8 cellular contexts compared by ENCODE assay signal in genomic region chr20:52312131-52312729, GRCh38.
DNase-seq lines count a peak whose midpoint lies in the region; ATAC-seq, FAIRE-seq and TF ChIP-seq lines count a peak whose summit lies in the region.

No MANE protein-coding gene starts in this region.

- no peaks in the 10 kb centered on the region for H4K20me1 ChIP-seq in keratinocyte (ENCODE audit: control insufficient read depth, extremely low read depth, insufficient read depth, low read length)

- no peak overlapping the region for H3K27ac ChIP-seq in AG04450 (ENCODE audit: low read depth, low read length)
- H3K27ac ChIP-seq in breast epithelium = no peak overlapping the region
- H3K27ac ChIP-seq in keratinocyte (ENCODE audit: control insufficient read depth, insufficient read depth, low read length) = no peak overlapping the region

- POLR2A ChIA-PET in AG04450 (lab: Yijun Ruan, JAX) = interaction anchor here (1.1 kb wide), 1 partner anchor 1236 kb away, joined by 3 read pairs; no protein-coding TSS in a partner anchor

- peak; percentile 80 for TF ChIP-seq CTCF in AG04450 (IDR thresholded peaks at IDR 0.05; ENCODE audit: low read depth, low read length)
- TF ChIP-seq CTCF in GM13977 (IDR thresholded peaks at IDR 0.05; ENCODE audit: extremely low read depth, insufficient read depth, missing control alignments) = peak; percentile 74
- peak in 2 of 3 donors; percentile 62 to 64 for TF ChIP-seq CTCF in breast epithelium (IDR thresholded peaks at IDR 0.05)
- peak; percentile 60 to 74 (median 64) for TF ChIP-seq CTCF in keratinocyte (optimal IDR thresholded peaks at IDR 0.05 in 1 of 3, IDR thresholded peaks at IDR 0.05 in 1 of 3, conservative IDR thresholded peaks at IDR 0.05 in 1 of 3; ENCODE audit: extremely low read depth in 1 of 3, insufficient read depth in 2 of 3, low read length in 3 of 3)

- H2AFZ ChIP-seq in keratinocyte (ENCODE audit: control insufficient read depth, low read length) = no peak overlapping the region

- CTCF ChIA-PET in AG04450 (lab: Charles Lee) = interaction anchor here (0.5 to 4.2 kb wide), 61 partner anchors 9 to 1750 kb away, joined by 3 to 70 read pairs (median 4); no protein-coding TSS in a partner anchor

- FAIRE-seq in keratinocyte (lab: Jason Lieb, UNC) = peak; percentile 58

- no peak for TF ChIP-seq POLR2A in breast epithelium (IDR thresholded peaks at IDR 0.05)

- dilution Hi-C loops in keratinocyte (cut with MboI; ENCODE audit: extremely low pct_ligation_motif_present, low sequenced_read_pairs) = no loop called here

- no peaks in the 10 kb centered on the region for H3K27me3 ChIP-seq in AG04450 (ENCODE audit: control insufficient read depth, insufficient read depth, low read length)
- no peaks in the 10 kb centered on the region for H3K27me3 ChIP-seq in breast epithelium
- no peaks in the 10 kb centered on the region for H3K27me3 ChIP-seq in keratinocyte (ENCODE audit: control insufficient read depth, extremely low read depth, insufficient read depth, low read length)

- H3K9me3 ChIP-seq in AG04450 (ENCODE audit: control insufficient read depth, insufficient read depth, low read length) (no peaks in the 10 kb centered on the region), breast epithelium (no peaks in the 10 kb centered on the region), keratinocyte (ENCODE audit: control insufficient read depth, low read depth, low read length) (no peaks in the 10 kb centered on the region)

- peak; percentile 16 for DNase-seq in AG04450 (ENCODE audit: low read depth, low spot score)
- peak; percentile 37 for DNase-seq in GM13977 (ENCODE audit: low spot score)
- DNase-seq in NCI-H146 (lab: John Stamatoyannopoulos, UW) = peak; percentile 31
- DNase-seq in SW480 (ENCODE audit: low spot score) = peak; percentile 77
- DNase-seq in breast epithelium (ENCODE audit: low spot score in 2 of 2) = peak in 1 of 2 donors; percentile 27
- DNase-seq in keratinocyte (ENCODE audit: low read depth, low spot score) = peak; percentile 5
- peak; percentile 24 to 39 for DNase-seq in stimulated activated CD4-positive, alpha-beta T cell treated with anti-CD3 and anti-CD28 coated beads, Interleukin-4, amount 100 ng/mL, for 4 hours

- no peaks in the 10 kb centered on the region for H3K36me3 ChIP-seq in breast epithelium
- H3K36me3 ChIP-seq in keratinocyte (ENCODE audit: control insufficient read depth in 2 of 2, extremely low read depth in 1 of 2, insufficient read depth in 2 of 2, low read length in 2 of 2) = no peaks in the 10 kb centered on the region

- no peak overlapping the region for H3K4me3 ChIP-seq in AG04450 (ENCODE audit: low read depth, low read length)
- H3K4me3 ChIP-seq in breast epithelium = no peak overlapping the region
- H3K4me3 ChIP-seq in keratinocyte (ENCODE audit: control insufficient read depth in 2 of 3, extremely low read depth in 1 of 3, insufficient read depth in 2 of 3, low read depth in 1 of 3, low read length in 3 of 3) = no peak overlapping the region

- H3K9ac ChIP-seq in keratinocyte (ENCODE audit: control insufficient read depth, extremely low read depth, insufficient read depth, low read length) = no peak overlapping the region

- ATAC-seq in HG03025 (IDR thresholded peaks at IDR 0.05; ENCODE audit: low FRiP score, unreplicated experiment) = no peak

- in situ Hi-C loops in GM13977 (cut with MboI; ENCODE audit: low pct_unique_long_range_greater_than_20kb, low sequenced_read_pairs, unreplicated experiment) = no loop called here

- no peak overlapping the region for H3K4me2 ChIP-seq in keratinocyte (ENCODE audit: control insufficient read depth, extremely low read depth, insufficient read depth, low read depth, low read length)

- H3K79me2 ChIP-seq in keratinocyte (ENCODE audit: control insufficient read depth, insufficient read depth, low read length) = no peaks in the 10 kb centered on the region

- no peaks in the 10 kb centered on the region for H3K9me1 ChIP-seq in keratinocyte (ENCODE audit: control insufficient read depth, extremely low read depth, insufficient read depth, low read length)

- intact Hi-C loops in breast epithelium (cut with DNase I; ENCODE audit: low total_unique reads) = no loop called here

- H3K4me1 ChIP-seq in breast epithelium = no peaks in the 10 kb centered on the region
- H3K4me1 ChIP-seq in keratinocyte (ENCODE audit: control insufficient read depth, extremely low read depth, insufficient read depth, low read length) = no peaks in the 10 kb centered on the region
